1 cellular context compared by ENCODE assay signal in the genomic region with DNA sequence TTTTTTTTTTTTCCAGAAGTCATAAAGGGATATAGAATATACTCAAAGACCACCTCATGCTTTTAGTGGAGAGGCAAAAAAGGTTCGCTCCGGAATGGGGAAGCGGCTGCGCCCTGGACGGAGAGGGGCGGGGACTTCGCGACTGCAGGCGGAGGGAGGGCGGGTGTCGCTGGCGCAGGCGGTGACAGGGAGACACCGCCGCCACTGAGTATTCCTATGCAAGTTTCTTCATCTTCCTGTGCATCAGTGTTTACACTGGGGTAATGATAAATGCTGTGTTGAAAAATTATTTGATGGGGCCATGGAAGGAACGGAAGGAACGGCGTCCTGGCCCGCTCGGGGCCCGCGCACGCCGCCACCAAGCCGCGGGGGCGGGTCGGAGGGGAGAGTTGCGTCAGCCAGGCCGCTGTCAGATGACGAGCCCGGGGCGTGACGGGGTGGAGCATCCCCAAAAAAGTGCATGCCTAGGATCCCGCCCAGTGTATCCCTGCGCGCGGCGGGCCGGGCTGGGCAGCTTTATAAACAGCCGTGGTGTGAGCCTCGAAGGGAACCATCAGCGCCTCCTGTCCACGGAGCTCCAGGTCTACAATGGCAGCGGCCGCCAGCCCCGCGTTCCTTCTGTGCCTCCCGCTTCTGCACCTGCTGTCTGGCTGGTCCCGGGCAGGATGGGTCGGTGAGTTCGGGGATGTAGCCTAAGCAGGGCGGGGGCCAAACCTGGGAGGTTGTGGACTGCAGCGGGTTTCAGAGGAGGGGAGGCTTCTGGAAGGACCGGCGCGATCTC.
A peak's percentile ranks its signal among the peaks of the same experiment; 100 is the strongest.
TF ChIP-seq lines count a peak whose summit lies in the region.

A gene with protein sequence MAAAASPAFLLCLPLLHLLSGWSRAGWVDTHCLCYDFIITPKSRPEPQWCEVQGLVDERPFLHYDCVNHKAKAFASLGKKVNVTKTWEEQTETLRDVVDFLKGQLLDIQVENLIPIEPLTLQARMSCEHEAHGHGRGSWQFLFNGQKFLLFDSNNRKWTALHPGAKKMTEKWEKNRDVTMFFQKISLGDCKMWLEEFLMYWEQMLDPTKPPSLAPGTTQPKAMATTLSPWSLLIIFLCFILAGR (plus strand): TSS at position 482 of the 781 bp plus-strand sequence. CDS start 107 bp downstream, at position 589.

TF ChIP-seq in HCT116, 20 proteins besides CTCF, POLR2A, EP300 and RAD21 (continued from another document):
- no peak for TF ChIP-seq ZNF274 (IDR thresholded peaks at IDR 0.05; ENCODE audit: low read depth, low read length)
- TF ChIP-seq FOSL1 (IDR thresholded peaks at IDR 0.05; ENCODE audit: low read depth), result no peak
- TF ChIP-seq CBX3 (IDR thresholded peaks at IDR 0.05; ENCODE audit: low read depth), result peak; percentile 90
